ENCODE assay signal across 1 cellular context in genomic region chr2:184646593-184646992, GRCh38.
TF ChIP-seq lines count a peak whose summit lies in the region.

No MANE protein-coding gene starts in this region.

TF ChIP-seq in H1, 55 proteins besides CTCF, POLR2A, EP300 and RAD21:
- TF ChIP-seq SUZ12 (IDR thresholded peaks at IDR 0.05; ENCODE audit: low read length) (no peak), BACH1 (IDR thresholded peaks at IDR 0.05; ENCODE audit: low read length) (no peak), SP4 (IDR thresholded peaks at IDR 0.05; ENCODE audit: low read length) (no peak), SP1 (IDR thresholded peaks at IDR 0.05; ENCODE audit: low read depth, low read length) (no peak), SIN3A (conservative IDR thresholded peaks at IDR 0.05 in 1 of 2, IDR thresholded peaks at IDR 0.05 in 1 of 2; ENCODE audit: low read depth in 1 of 2, low read length in 2 of 2) (no peak), FOSL1 (IDR thresholded peaks at IDR 0.05; ENCODE audit: insufficient read depth, low read depth, low read length) (no peak), TCF12 (IDR thresholded peaks at IDR 0.05; ENCODE audit: low read depth, low read length) (no peak)
- TF ChIP-seq, protein P1, sequence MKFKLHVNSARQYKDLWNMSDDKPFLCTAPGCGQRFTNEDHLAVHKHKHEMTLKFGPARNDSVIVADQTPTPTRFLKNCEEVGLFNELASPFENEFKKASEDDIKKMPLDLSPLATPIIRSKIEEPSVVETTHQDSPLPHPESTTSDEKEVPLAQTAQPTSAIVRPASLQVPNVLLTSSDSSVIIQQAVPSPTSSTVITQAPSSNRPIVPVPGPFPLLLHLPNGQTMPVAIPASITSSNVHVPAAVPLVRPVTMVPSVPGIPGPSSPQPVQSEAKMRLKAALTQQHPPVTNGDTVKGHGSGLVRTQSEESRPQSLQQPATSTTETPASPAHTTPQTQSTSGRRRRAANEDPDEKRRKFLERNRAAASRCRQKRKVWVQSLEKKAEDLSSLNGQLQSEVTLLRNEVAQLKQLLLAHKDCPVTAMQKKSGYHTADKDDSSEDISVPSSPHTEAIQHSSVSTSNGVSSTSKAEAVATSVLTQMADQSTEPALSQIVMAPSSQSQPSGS (IDR thresholded peaks at IDR 0.05; ENCODE audit: low read length), result no peak
